ENCODE assay signal across 1 cellular context in genomic region chr1:234395297-234395696, GRCh38.
TF ChIP-seq lines count a peak whose summit lies in the region.

No MANE protein-coding gene starts in this region.

TF ChIP-seq in WTC11, 78 proteins besides CTCF, POLR2A, EP300 and RAD21 (continued from another document):
- TF ChIP-seq MAX (CRISPR knock-in tag; IDR thresholded peaks at IDR 0.05) (no peak), FOXP1 (CRISPR knock-in tag; IDR thresholded peaks at IDR 0.05; ENCODE audit: borderline replicate concordance) (no peak)
